8 cellular contexts compared by ENCODE assay signal in the genomic region with DNA sequence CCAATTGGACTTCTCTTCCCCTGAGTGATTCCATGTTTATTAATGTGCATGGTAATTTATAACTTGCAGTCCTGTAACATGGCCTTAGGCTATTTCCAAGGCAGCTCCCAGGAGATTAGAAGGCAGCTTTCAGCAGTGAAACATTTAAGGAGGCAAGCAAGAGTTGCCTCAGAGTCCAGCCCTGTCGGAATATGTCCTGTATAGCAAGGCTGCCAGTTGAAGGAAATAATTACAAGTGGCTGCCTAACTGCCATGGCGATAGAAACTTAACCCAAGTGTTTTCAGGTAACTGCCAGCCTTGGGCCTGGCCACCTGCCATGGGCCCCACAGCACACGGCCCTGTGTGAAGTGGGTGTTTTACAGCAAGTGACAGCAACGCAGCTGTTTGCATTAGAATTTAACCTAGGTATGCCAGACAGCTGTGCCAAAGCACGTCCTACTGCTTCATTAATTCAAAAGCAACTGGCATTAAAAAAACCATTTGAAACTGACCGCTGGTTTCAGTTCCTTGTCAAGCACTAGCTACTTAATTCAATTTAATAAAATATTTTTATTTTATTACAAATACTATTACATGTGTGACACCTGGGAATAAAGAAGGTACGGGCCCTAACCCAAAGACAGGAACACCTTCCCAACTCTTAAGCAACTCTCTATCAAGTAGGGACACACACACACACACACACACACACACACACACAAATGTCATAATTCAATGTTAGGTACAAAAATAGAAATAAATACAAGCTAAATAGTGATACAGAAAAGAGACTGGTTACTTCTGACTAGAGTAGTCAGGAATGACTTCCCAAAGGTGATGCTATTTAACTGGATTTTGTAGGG.
A peak's percentile ranks its signal among the peaks of the same experiment; 100 is the strongest.
DNase-seq lines count a peak whose midpoint lies in the region; ATAC-seq, FAIRE-seq and TF ChIP-seq lines count a peak whose summit lies in the region.

No MANE protein-coding gene starts in this region.

- no peak for FAIRE-seq in urothelium cell line (lab: Jason Lieb, UNC)

- DNase-seq in RPMI8226 (peak; percentile 92), mesothelial cell of epicardium (ENCODE audit: low spot score in 2 of 2, unreplicated experiment in 2 of 2) (no peak), NOMO-1 treated with DMSO at 0.1 percent for 48 hours (lab: John Stamatoyannopoulos, UW; ENCODE audit: unreplicated experiment) (no peak), urothelium cell line (ENCODE audit: low spot score) (no peak), LoVo (ENCODE audit: low spot score) (no peak)
- DNase-seq in activated naive CD4-positive, alpha-beta T cell treated with anti-CD3 and anti-CD28 coated beads for 36 hours = no peak

- no peaks in the 10 kb centered on the region for H3K27me3 Mint-ChIP-seq in mesothelial cell of epicardium (ENCODE audit: low read depth)
- H3K27me3 Mint-ChIP-seq in activated naive CD4-positive, alpha-beta T cell treated with anti-CD3 and anti-CD28 coated beads for 36 hours (ENCODE audit: low read depth) = peaks cover 4% of the 10 kb centered on the region

- TF ChIP-seq CTCF in mesothelial cell of epicardium (IDR thresholded peaks at IDR 0.05; ENCODE audit: unreplicated experiment) = no peak

- H3K4me1 Mint-ChIP-seq in mesothelial cell of epicardium = peaks cover 29% of the 10 kb centered on the region
- no peaks in the 10 kb centered on the region for H3K4me1 Mint-ChIP-seq in activated naive CD4-positive, alpha-beta T cell treated with anti-CD3 and anti-CD28 coated beads for 36 hours (ENCODE audit: low read depth)

- CTCF ChIA-PET in activated naive CD4-positive, alpha-beta T cell treated with anti-CD3 and anti-CD28 coated beads for 36 hours (lab: Charles Lee) = interaction anchor here (0.6 kb wide), 1 partner anchor 13 kb away, joined by 4 read pairs; no protein-coding TSS in a partner anchor

- intact Hi-C loops in activated naive CD4-positive, alpha-beta T cell treated with anti-CD3 and anti-CD28 coated beads for 36 hours (cut with micrococcal nuclease) = no loop called here

- H3K36me3 Mint-ChIP-seq in mesothelial cell of epicardium = no peaks in the 10 kb centered on the region
- no peaks in the 10 kb centered on the region for H3K36me3 Mint-ChIP-seq in activated naive CD4-positive, alpha-beta T cell treated with anti-CD3 and anti-CD28 coated beads for 36 hours (ENCODE audit: low read depth)

- H3K4me3 Mint-ChIP-seq in mesothelial cell of epicardium = no peak overlapping the region
- H3K4me3 Mint-ChIP-seq in activated naive CD4-positive, alpha-beta T cell treated with anti-CD3 and anti-CD28 coated beads for 36 hours = no peak overlapping the region

- H3K27ac Mint-ChIP-seq in mesothelial cell of epicardium = peak overlapping the region; percentile 43
- H3K27ac Mint-ChIP-seq in activated naive CD4-positive, alpha-beta T cell treated with anti-CD3 and anti-CD28 coated beads for 36 hours = no peak overlapping the region

- ATAC-seq in GM18505 (IDR thresholded peaks at IDR 0.05; ENCODE audit: unreplicated experiment) = peak; percentile 62
- peak; percentile 71 for ATAC-seq in HG03159 (IDR thresholded peaks at IDR 0.05; ENCODE audit: unreplicated experiment)

- TF ChIP-seq POLR2A in GM18505 (IDR thresholded peaks at IDR 0.05; ENCODE audit: borderline replicate concordance, extremely low read depth, insufficient read depth, insufficient read length) = no peak

- no peaks in the 10 kb centered on the region for H3K9me3 Mint-ChIP-seq in mesothelial cell of epicardium
- no peaks in the 10 kb centered on the region for H3K9me3 Mint-ChIP-seq in activated naive CD4-positive, alpha-beta T cell treated with anti-CD3 and anti-CD28 coated beads for 36 hours
